28 cellular contexts compared by ENCODE assay signal in the genomic region with DNA sequence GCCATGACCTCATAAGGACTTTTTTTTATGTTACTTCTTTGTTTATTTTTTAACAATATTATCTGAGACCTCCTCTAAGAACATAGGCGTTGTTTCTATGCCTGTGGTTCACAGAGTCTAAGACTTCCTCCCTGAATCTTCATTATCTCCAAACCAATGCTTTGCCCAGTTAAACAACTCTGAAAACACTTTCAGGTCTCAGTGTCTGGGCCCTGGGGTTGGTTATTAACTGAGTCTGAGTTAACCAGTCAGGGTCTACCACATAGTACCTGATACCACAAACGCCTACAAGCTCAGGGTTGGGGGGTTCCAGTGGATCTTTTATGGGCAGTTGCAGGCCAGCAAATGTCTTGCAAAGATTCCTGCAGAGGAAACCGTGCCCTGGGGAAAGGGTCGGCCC.
"Had no signal": no experiment of that assay in that cellular context is flagged by ENCODE, and none has a peak within 500 bp of the region (broad histone marks: within the 10 kb centered on the region; RNA-seq: fewer than 3 reads in every experiment).

No MANE protein-coding gene starts in this region.

- H3K4me3 ChIP-seq: breast epithelium, esophagus muscularis mucosa, hepatocyte, pancreas, psoas muscle, right atrium auricular region, spleen, testis had no signal

- H3K4me1 ChIP-seq: breast epithelium, esophagus muscularis mucosa, pancreas, psoas muscle, right atrium auricular region, testis had no signal

- H3K27ac Mint-ChIP-seq: activated CD4-positive, alpha-beta T cell treated with anti-CD3 and anti-CD28 coated beads, Interleukin-2, amount 10 ng/mL, durations not matched to agents 7 days and 5 days; activated naive CD8-positive, alpha-beta T cell treated with anti-CD3 and anti-CD28 coated beads for 36 hours; effector memory CD8-positive, alpha-beta T cell; immature natural killer cell; mesothelial cell of epicardium; natural killer cell; T-helper 2 cell treated with Interferon-gamma antibody and Interleukin-4, amounts not matched to agents 5 μg/mL and 100 μg/mL, for 36 hours had no signal

- H3K36me3 ChIP-seq: breast epithelium, esophagus muscularis mucosa, pancreas, right atrium auricular region, spleen, WERI-Rb-1 had no signal

- ATAC-seq: activated T-cell treated with anti-CD3 and anti-CD28 coated beads, Interleukin-2, amount 50 U/mL, for 4 hours; effector memory CD8-positive, alpha-beta T cell; left ventricle myocardium superior; natural killer cell; pancreas; psoas muscle had no signal

- H3K4me1 Mint-ChIP-seq: activated CD4-positive, alpha-beta T cell treated with anti-CD3 and anti-CD28 coated beads, Interleukin-2, amount 10 ng/mL, durations not matched to agents 7 days and 5 days; central memory CD8-positive, alpha-beta T cell; immature natural killer cell; natural killer cell had no signal

- H3K36me3 Mint-ChIP-seq: activated naive CD8-positive, alpha-beta T cell treated with anti-CD3 and anti-CD28 coated beads for 36 hours; immature natural killer cell; mesothelial cell of epicardium; natural killer cell had no signal

- H2AFZ ChIP-seq: hepatocyte had no signal

- H3K27me3 ChIP-seq: hepatocyte, pancreas, right atrium auricular region, testis had no signal

- H3K4me3 Mint-ChIP-seq: activated CD4-positive, alpha-beta T cell treated with anti-CD3 and anti-CD28 coated beads, Interleukin-2, amount 10 ng/mL, durations not matched to agents 7 days and 5 days; activated naive CD8-positive, alpha-beta T cell treated with anti-CD3 and anti-CD28 coated beads for 36 hours; activated T-cell treated with anti-CD3 and anti-CD28 coated beads, Interleukin-2, amount 50 U/mL, for 4 hours; central memory CD8-positive, alpha-beta T cell; effector memory CD8-positive, alpha-beta T cell; immature natural killer cell; mesothelial cell of epicardium; natural killer cell; T-helper 2 cell treated with Interferon-gamma antibody and Interleukin-4, amounts not matched to agents 5 μg/mL and 100 μg/mL, for 36 hours had no signal

- DNase-seq: activated CD4-positive, alpha-beta T cell treated with anti-CD3 and anti-CD28 coated beads, Interleukin-2, amount 10 ng/mL, durations not matched to agents 7 days and 5 days; activated CD4-positive, CD25-positive, alpha-beta regulatory T cell treated with anti-CD3 and anti-CD28 coated beads, Interleukin-2, amount 50 U/mL, for 72 hours; activated CD8-positive, alpha-beta memory T cell treated with anti-CD3 and anti-CD28 coated beads, Interleukin-2, amount 50 U/mL, for 48 hours; activated naive CD4-positive, alpha-beta T cell treated with Interleukin-2 at 50 U/mL for 16 hours; activated naive CD8-positive, alpha-beta T cell treated with anti-CD3 and anti-CD28 coated beads for 36 hours; activated T-cell treated with anti-CD3 and anti-CD28 coated beads, Interleukin-2, amount 50 U/mL, for 4 hours; effector memory CD8-positive, alpha-beta T cell; glutamatergic neuron; immature natural killer cell; kidney glomerular epithelial cell; left ventricle myocardium superior; mammary epithelial cell; natural killer cell; pancreas; psoas muscle; spleen; stimulated activated CD4-positive, alpha-beta T cell treated with anti-CD3 and anti-CD28 coated beads, Interleukin-4, amount 100 ng/mL, for 1 hour; stimulated activated naive CD4-positive, alpha-beta T cell; testis; trophoblast cell; WERI-Rb-1 had no signal

- H3K9me3 Mint-ChIP-seq: activated CD4-positive, alpha-beta T cell treated with anti-CD3 and anti-CD28 coated beads, Interleukin-2, amount 10 ng/mL, durations not matched to agents 7 days and 5 days; activated naive CD8-positive, alpha-beta T cell treated with anti-CD3 and anti-CD28 coated beads for 36 hours; activated T-cell treated with anti-CD3 and anti-CD28 coated beads, Interleukin-2, amount 50 U/mL, for 4 hours; central memory CD8-positive, alpha-beta T cell; effector memory CD8-positive, alpha-beta T cell; immature natural killer cell; mesothelial cell of epicardium; natural killer cell; T-helper 2 cell treated with Interferon-gamma antibody and Interleukin-4, amounts not matched to agents 5 μg/mL and 100 μg/mL, for 36 hours had no signal

- H3K27ac ChIP-seq: breast epithelium, esophagus muscularis mucosa, hepatocyte, pancreas, psoas muscle, right atrium auricular region, spleen, testis, WERI-Rb-1 had no signal

- H3K9me3 ChIP-seq: breast epithelium, pancreas, psoas muscle, right atrium auricular region, testis had no signal

- H3K27me3 Mint-ChIP-seq: activated CD4-positive, alpha-beta T cell treated with anti-CD3 and anti-CD28 coated beads, Interleukin-2, amount 10 ng/mL, durations not matched to agents 7 days and 5 days; activated naive CD8-positive, alpha-beta T cell treated with anti-CD3 and anti-CD28 coated beads for 36 hours had no signal

- H3K79me2 ChIP-seq: hepatocyte had no signal

- H3K4me2 ChIP-seq: hepatocyte had no signal
